8 cellular contexts compared by ENCODE assay signal in genomic region chr3:141368925-141369794, GRCh38. TPM values are rescaled to one million over a fixed set of nuclear protein-coding genes. Genes with fewer than 3 reads are reported as not detected.
A peak's percentile ranks its signal among the peaks of the same experiment; 100 is the strongest.
DNase-seq lines count a peak whose midpoint lies in the region; FAIRE-seq and TF ChIP-seq lines count a peak whose summit lies in the region.

No MANE protein-coding gene starts in this region.

- TF ChIP-seq CTCF in kidney (IDR thresholded peaks at IDR 0.05; ENCODE audit: borderline replicate concordance, extremely low read depth, insufficient read depth) = no peak

- intact Hi-C loops in kidney (cut with DNase I) = no loop called here

- H3K9ac ChIP-seq in HUES6 (ENCODE audit: low read length) = peak overlapping the region; percentile 88
- H3K9ac ChIP-seq in kidney (ENCODE audit: low read length in 2 of 2) = peak overlapping the region in 1 of 2 donors; percentile 8

- H3K36me3 ChIP-seq in HUES6 (ENCODE audit: control insufficient read depth, insufficient read depth, low read length) = no peaks in the 10 kb centered on the region; the same call in 1 of the 2 replicates
- H3K36me3 ChIP-seq in kidney (ENCODE audit: control insufficient read depth in 1 of 2, insufficient read depth in 2 of 2, low read length in 2 of 2) = peaks cover 0 to 2% of the 10 kb centered on the region in 2 donors

- H3K4me1 ChIP-seq in HUES6 (ENCODE audit: control insufficient read depth, insufficient read depth, low read length) (peaks cover 60% of the 10 kb centered on the region), kidney (ENCODE audit: control insufficient read depth in 1 of 2, insufficient read depth in 1 of 2, low read depth in 1 of 2, low read length in 2 of 2) (peaks cover 8 to 11% of the 10 kb centered on the region in 2 donors)

- no peaks in the 10 kb centered on the region for H3K27me3 ChIP-seq in HUES6 (ENCODE audit: control insufficient read depth, insufficient read depth, low read length)

- DNase-seq in amniotic epithelial cell (ENCODE audit: low read depth) (peak; percentile 94), kidney (no peak), substantia nigra (lab: John Stamatoyannopoulos, UW) (no peak), SK-N-DZ (ENCODE audit: low spot score) (no peak), germinal center (ENCODE audit: low spot score) (no peak), middle frontal gyrus (ENCODE audit: extremely low spot score, low spot score) (no peak), OCI-M2 (lab: John Stamatoyannopoulos, UW; ENCODE audit: unreplicated experiment) (no peak)

- H3K4me3 ChIP-seq in HUES6 (ENCODE audit: low read depth, low read length) (peak overlapping the region; percentile 46), kidney (ENCODE audit: low read length in 2 of 2) (peak overlapping the region; percentile 33 to 40)

- H3K9me3 ChIP-seq in HUES6 (ENCODE audit: control insufficient read depth, insufficient read depth, low read depth, low read length) (no peaks in the 10 kb centered on the region), kidney (ENCODE audit: control insufficient read depth in 1 of 2, low read length in 2 of 2) (no peaks in the 10 kb centered on the region)

- FAIRE-seq in kidney (lab: Jason Lieb, UNC) = no peak

- H3K27ac ChIP-seq in HUES6 (ENCODE audit: low read depth, low read length) (peak overlapping the region; percentile 97; the same call in 1 of the 2 replicates), kidney (ENCODE audit: low read depth in 2 of 2, low read length in 2 of 2) (peak overlapping the region; percentile 91 to 94), substantia nigra (ENCODE audit: low read depth, low read length, poor library complexity, severe bottlenecking) (peak overlapping the region; percentile 95)

RNA-seq across cellular contexts. Expression of gene ZBTB38, which starts 0.9 kb away (rescaled TPM):
- 113 TPM for total RNA-seq in kidney
- 8.6 TPM for polyA plus RNA-seq in kidney (ENCODE audit: insufficient read depth, low read depth, low replicate concordance)
- 4.7 and 8.1 TPM in 2 replicates for polyA plus RNA-seq in SK-N-DZ (2014; cell fraction: cytosol; rRNA removed)
- polyA plus RNA-seq in SK-N-DZ (2014; cell fraction: nucleus; rRNA removed) = 4.0 and 4.3 TPM in 2 replicates
